15 cellular contexts compared by ENCODE assay signal in the genomic region with DNA sequence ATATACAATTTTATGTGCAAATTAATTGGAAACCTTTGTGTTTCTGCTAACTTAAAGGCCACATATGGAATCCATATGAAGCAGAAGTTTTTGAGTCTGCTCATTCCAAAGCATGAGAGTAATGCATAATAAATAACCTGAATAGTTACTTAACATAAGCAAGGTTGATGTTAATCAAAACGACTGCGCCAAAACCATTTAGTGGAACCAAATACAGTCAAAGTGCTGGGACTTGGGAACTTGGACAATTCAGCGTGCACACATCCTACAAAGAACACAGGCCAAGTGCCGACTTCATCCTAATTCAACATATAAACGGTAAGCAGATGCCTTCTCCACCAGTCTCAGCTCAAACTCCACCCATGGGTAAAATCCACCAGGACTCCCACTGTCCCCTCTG.
"Had no signal": no experiment of that assay in that cellular context is flagged by ENCODE, and none has a peak within 500 bp of the region (broad histone marks: within the 10 kb centered on the region; RNA-seq: fewer than 3 reads in every experiment).

No MANE protein-coding gene starts in this region.

- H3K27me3 Mint-ChIP-seq: activated CD4-positive, alpha-beta T cell treated with anti-CD3 and anti-CD28 coated beads, Interleukin-2, amount 10 ng/mL, durations not matched to agents 7 days and 5 days; stimulated activated naive CD8-positive, alpha-beta T cell treated with anti-CD3 and anti-CD28 coated beads, Interleukin-15, Interleukin-2, amounts not matched to agents 100 ng/mL and 50 ng/mL, for 24 hours had no signal

- H3K27me3 ChIP-seq: colonic mucosa, heart right ventricle, testis had no signal

- ATAC-seq: heart right ventricle, left ventricle myocardium superior had no signal

- DNase-seq: activated CD4-positive, alpha-beta T cell treated with anti-CD3 and anti-CD28 coated beads, Interleukin-2, amount 10 ng/mL, durations not matched to agents 7 days and 5 days; activated CD4-positive, CD25-positive, alpha-beta regulatory T cell; activated CD8-positive, alpha-beta memory T cell treated with anti-CD3 and anti-CD28 coated beads for 24 hours; activated naive CD4-positive, alpha-beta T cell treated with anti-CD3 and anti-CD28 coated beads for 36 hours; colonic mucosa; effector CD4-positive, alpha-beta T cell; heart right ventricle; kidney; left ventricle myocardium superior; mesenchymal stem cell; stimulated activated CD4-positive, alpha-beta T cell treated with anti-CD3 and anti-CD28 coated beads, Interleukin-4, amount 100 ng/mL, for 1 hour; testis had no signal

- H3K27ac Mint-ChIP-seq: activated naive CD4-positive, alpha-beta T cell treated with anti-CD3 and anti-CD28 coated beads for 36 hours; stimulated activated naive CD8-positive, alpha-beta T cell treated with anti-CD3 and anti-CD28 coated beads, Interleukin-15, Interleukin-2, amounts not matched to agents 100 ng/mL and 50 ng/mL, for 24 hours had no signal

- H3K4me1 ChIP-seq: colonic mucosa, parathyroid adenoma had no signal

- H3K27ac ChIP-seq: colonic mucosa, heart right ventricle, parathyroid adenoma, testis had no signal

- H3K36me3 ChIP-seq: colonic mucosa, heart right ventricle had no signal

- H3K9me3 ChIP-seq: colonic mucosa, heart right ventricle, testis had no signal

- H3K4me3 ChIP-seq: colonic mucosa, heart right ventricle, testis had no signal

- H3K9me3 Mint-ChIP-seq: activated CD4-positive, alpha-beta T cell treated with anti-CD3 and anti-CD28 coated beads, Interleukin-2, amount 10 ng/mL, durations not matched to agents 7 days and 5 days; activated naive CD4-positive, alpha-beta T cell treated with anti-CD3 and anti-CD28 coated beads for 36 hours; neural crest cell; stimulated activated naive CD8-positive, alpha-beta T cell treated with anti-CD3 and anti-CD28 coated beads, Interleukin-15, Interleukin-2, amounts not matched to agents 100 ng/mL and 50 ng/mL, for 24 hours had no signal

- H3K4me3 Mint-ChIP-seq: activated CD4-positive, alpha-beta T cell treated with anti-CD3 and anti-CD28 coated beads, Interleukin-2, amount 10 ng/mL, durations not matched to agents 7 days and 5 days; activated naive CD4-positive, alpha-beta T cell treated with anti-CD3 and anti-CD28 coated beads for 36 hours; neural crest cell; stimulated activated naive CD8-positive, alpha-beta T cell treated with anti-CD3 and anti-CD28 coated beads, Interleukin-15, Interleukin-2, amounts not matched to agents 100 ng/mL and 50 ng/mL, for 24 hours had no signal
